Comparison of ENCODE assay signal across 8 cellular contexts in genomic region chr7:120272261-120272895, GRCh38. TPM values are rescaled to one million over a fixed set of nuclear protein-coding genes. Genes with fewer than 3 reads are reported as not detected.
DNase-seq lines count a peak whose midpoint lies in the region; ATAC-seq and TF ChIP-seq lines count a peak whose summit lies in the region.

No MANE protein-coding gene starts in this region.

- H3K4me3 Mint-ChIP-seq in activated naive CD8-positive, alpha-beta T cell treated with anti-CD3 and anti-CD28 coated beads, Interleukin-2, amount 10 ng/mL, durations not matched to agents 7 days and 5 days, result peak overlapping the region; percentile 53
- H3K4me3 Mint-ChIP-seq in activated naive CD8-positive, alpha-beta T cell treated with anti-CD3 and anti-CD28 coated beads for 36 hours, result no peak overlapping the region

- H3K27ac ChIP-seq in HEK293 (ENCODE audit: extremely low read depth, low read depth, low read length) (no peak overlapping the region), muscle layer of duodenum (ENCODE audit: low read length) (no peak overlapping the region)

- H3K4me3 ChIP-seq in HEK293 (ENCODE audit: low read depth, low read length) (peak overlapping the region; percentile 42), MG63 (peak overlapping the region; percentile 46), muscle layer of duodenum (ENCODE audit: low read depth in 1 of 2, low read length in 2 of 2) (peak overlapping the region; percentile 67 to 69)

- POLR2A ChIA-PET in activated naive CD8-positive, alpha-beta T cell treated with anti-CD3 and anti-CD28 coated beads, Interleukin-2, amount 10 ng/mL, durations not matched to agents 7 days and 5 days (lab: Charles Lee), result no interaction called here
- POLR2A ChIA-PET in HEK293 (lab: Yijun Ruan, JAX), result no interaction called here

- peaks cover 5% of the 10 kb centered on the region for H3K4me1 Mint-ChIP-seq in activated naive CD8-positive, alpha-beta T cell treated with anti-CD3 and anti-CD28 coated beads, Interleukin-2, amount 10 ng/mL, durations not matched to agents 7 days and 5 days
- peaks cover 4% of the 10 kb centered on the region for H3K4me1 Mint-ChIP-seq in activated naive CD8-positive, alpha-beta T cell treated with anti-CD3 and anti-CD28 coated beads for 36 hours

- H3K4me1 ChIP-seq in HEK293 (ENCODE audit: control insufficient read depth, insufficient read depth, low read length) (no peaks in the 10 kb centered on the region), muscle layer of duodenum (ENCODE audit: control insufficient read depth in 1 of 2, insufficient read depth in 2 of 2, low read length in 2 of 2) (peaks cover 0 to 10% of the 10 kb centered on the region in 2 donors)

- no peaks in the 10 kb centered on the region for H3K36me3 ChIP-seq in HEK293 (ENCODE audit: control insufficient read depth in 2 of 2, insufficient read depth in 1 of 2, low read length in 2 of 2)
- no peaks in the 10 kb centered on the region for H3K36me3 ChIP-seq in MG63
- no peaks in the 10 kb centered on the region for H3K36me3 ChIP-seq in muscle layer of duodenum (ENCODE audit: control insufficient read depth in 1 of 2, insufficient read depth in 2 of 2, low read length in 2 of 2)

- H3K27me3 Mint-ChIP-seq in activated naive CD8-positive, alpha-beta T cell treated with anti-CD3 and anti-CD28 coated beads, Interleukin-2, amount 10 ng/mL, durations not matched to agents 7 days and 5 days, result peaks cover 29% of the 10 kb centered on the region
- H3K27me3 Mint-ChIP-seq in activated naive CD8-positive, alpha-beta T cell treated with anti-CD3 and anti-CD28 coated beads for 36 hours, result peaks cover 48% of the 10 kb centered on the region

- peaks cover 2% of the 10 kb centered on the region for H3K36me3 Mint-ChIP-seq in activated naive CD8-positive, alpha-beta T cell treated with anti-CD3 and anti-CD28 coated beads, Interleukin-2, amount 10 ng/mL, durations not matched to agents 7 days and 5 days
- H3K36me3 Mint-ChIP-seq in activated naive CD8-positive, alpha-beta T cell treated with anti-CD3 and anti-CD28 coated beads for 36 hours, result no peaks in the 10 kb centered on the region

- no peak overlapping the region for H3K27ac Mint-ChIP-seq in activated naive CD8-positive, alpha-beta T cell treated with anti-CD3 and anti-CD28 coated beads, Interleukin-2, amount 10 ng/mL, durations not matched to agents 7 days and 5 days
- H3K27ac Mint-ChIP-seq in activated naive CD8-positive, alpha-beta T cell treated with anti-CD3 and anti-CD28 coated beads for 36 hours, result no peak overlapping the region

- CTCF ChIA-PET in HEK293 (lab: Yijun Ruan, JAX), result interaction anchor here (0.7 to 2.3 kb wide), 6 partner anchors 9 to 340 kb away, joined by 3 to 9 read pairs (median 4); no protein-coding TSS in a partner anchor

- no peaks in the 10 kb centered on the region for H3K9me3 ChIP-seq in HEK293 (ENCODE audit: control insufficient read depth, insufficient read depth, low read depth, low read length)
- H3K9me3 ChIP-seq in MG63, result no peaks in the 10 kb centered on the region
- no peaks in the 10 kb centered on the region for H3K9me3 ChIP-seq in muscle layer of duodenum (ENCODE audit: control insufficient read depth in 1 of 2, low read length in 2 of 2)

- peak; percentile 53; the same call in 1 of the 2 replicates for TF ChIP-seq CTCF in HEK293 (tag by site-specific recombination; IDR thresholded peaks at IDR 0.05)

- no peak for DNase-seq in activated naive CD8-positive, alpha-beta T cell treated with anti-CD3 and anti-CD28 coated beads, Interleukin-2, amount 10 ng/mL, durations not matched to agents 7 days and 5 days
- DNase-seq in activated naive CD8-positive, alpha-beta T cell treated with anti-CD3 and anti-CD28 coated beads for 36 hours, result no peak
- DNase-seq in MG63, result peak; percentile 8
- peak; percentile 64 to 81 for DNase-seq in SHP77 (lab: John Stamatoyannopoulos, UW)
- peak; percentile 24 to 25 for DNase-seq in erythroblast (lab: John Stamatoyannopoulos, UW)
- no peak for DNase-seq in ureter (ENCODE audit: low spot score)

- no peaks in the 10 kb centered on the region for H3K27me3 ChIP-seq in MG63
- peaks cover 6% of the 10 kb centered on the region for H3K27me3 ChIP-seq in muscle layer of duodenum (ENCODE audit: low read depth, low read length)

- ATAC-seq in activated naive CD8-positive, alpha-beta T cell treated with anti-CD3 and anti-CD28 coated beads, Interleukin-2, amount 10 ng/mL, durations not matched to agents 7 days and 5 days (ENCODE audit: low read depth), result no peak

- TF ChIP-seq POLR2A in erythroblast (IDR thresholded peaks at IDR 0.05; ENCODE audit: low read length), result no peak

- H3K9me3 Mint-ChIP-seq in activated naive CD8-positive, alpha-beta T cell treated with anti-CD3 and anti-CD28 coated beads, Interleukin-2, amount 10 ng/mL, durations not matched to agents 7 days and 5 days, result no peaks in the 10 kb centered on the region
- H3K9me3 Mint-ChIP-seq in activated naive CD8-positive, alpha-beta T cell treated with anti-CD3 and anti-CD28 coated beads for 36 hours, result peaks cover 2% of the 10 kb centered on the region

TF ChIP-seq in HEK293, 187 proteins besides CTCF, POLR2A, EP300 and RAD21:
- TF ChIP-seq ZNF654 (tag by site-specific recombination; IDR thresholded peaks at IDR 0.05; ENCODE audit: low read depth), result peak; percentile 91
- TF ChIP-seq ZNF202 (tag by site-specific recombination; IDR thresholded peaks at IDR 0.05; ENCODE audit: borderline replicate concordance), result peak; percentile 7; the same call in 1 of the 2 replicates
- 0 out of 2 replicates have a peak, but pooled peaks have one; percentile 31 for TF ChIP-seq ZNF10 (tag by site-specific recombination; IDR thresholded peaks at IDR 0.05)
- TF ChIP-seq KLF9 (tag by site-specific recombination; IDR thresholded peaks at IDR 0.05; ENCODE audit: low read depth), result peak; percentile 15; the same call in 1 of the 2 replicates
- no peak for TF ChIP-seq TRIM28 (IDR thresholded peaks at IDR 0.05; ENCODE audit: borderline replicate concordance, low read length)
- 0 out of 2 replicates have a peak, but pooled peaks have one; percentile 25 for TF ChIP-seq ZNF2 (tag by site-specific recombination; IDR thresholded peaks at IDR 0.05)
- 0 out of 2 replicates have a peak, but pooled peaks have one; percentile 25 for TF ChIP-seq ZNF335 (tag by site-specific recombination; conservative IDR thresholded peaks at IDR 0.05)
- TF ChIP-seq SP2 (tag by site-specific recombination; IDR thresholded peaks at IDR 0.05), result no peak

RNA-seq across cellular contexts. Expression of gene KCND2, which starts 0.6 kb away (rescaled TPM):
- not detected for total RNA-seq in activated naive CD8-positive, alpha-beta T cell treated with anti-CD3 and anti-CD28 coated beads, Interleukin-2, amount 10 ng/mL, durations not matched to agents 7 days and 5 days
- total RNA-seq in activated naive CD8-positive, alpha-beta T cell treated with anti-CD3 and anti-CD28 coated beads for 36 hours, result not detected
- total RNA-seq in MG63 (2014; rRNA removed; shearing (Covaris generic); ENCODE audit: low replicate concordance), result 0.07 TPM in 1 of 2 replicates, not detected in the other
- total RNA-seq in ureter, result 4.9 TPM

Comparison
In these comparisons a context has a peak if more than half of its experiments do, and no peak if none do; other contexts are left out.
1. DNase-seq: peak in MG63 (single experiment), SHP77 (2 of 2) and erythroblast (2 of 2); none in activated naive CD8-positive, alpha-beta T cell treated with anti-CD3 and anti-CD28 coated beads, Interleukin-2, amount 10 ng/mL, durations not matched to agents 7 days and 5 days (single experiment), activated naive CD8-positive, alpha-beta T cell treated with anti-CD3 and anti-CD28 coated beads for 36 hours (single experiment) and ureter (single experiment).
2. Peak in every context shown above with its lines, with median percentiles within 50 percentile points of each other: H3K4me3 ChIP-seq.